ENCODE assay signal across 19 cellular contexts in the genomic region with DNA sequence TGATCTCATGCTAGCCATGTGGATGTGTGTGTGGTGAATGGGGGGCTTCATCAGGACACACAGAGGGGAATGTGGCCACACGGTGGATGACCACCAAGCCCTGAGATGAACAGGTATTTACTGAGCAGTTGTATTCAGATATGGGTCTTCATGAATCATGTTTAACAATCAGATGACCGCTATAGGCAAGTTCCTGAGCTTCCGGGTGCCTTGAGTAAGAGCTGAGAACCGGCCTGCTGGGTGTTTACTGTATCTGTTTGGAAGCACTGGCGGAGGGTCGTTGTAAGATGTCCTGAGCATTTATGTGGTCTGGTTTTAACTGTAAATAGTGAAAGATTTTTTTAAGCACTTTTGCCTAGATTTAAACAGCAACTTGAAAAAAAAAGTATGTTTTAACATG.
"Had no signal": no experiment of that assay in that cellular context is flagged by ENCODE, and none has a peak within 500 bp of the region (broad histone marks: within the 10 kb centered on the region; RNA-seq: fewer than 3 reads in every experiment).

No MANE protein-coding gene starts in this region.

- H2AFZ ChIP-seq: hepatocyte had no signal

- H3K4me2 ChIP-seq: hepatocyte had no signal

- H3K79me2 ChIP-seq: hepatocyte had no signal

- H3K9me3 ChIP-seq: neutrophil, psoas muscle, spleen, tibial artery had no signal

- H3K27me3 Mint-ChIP-seq: naive thymus-derived CD4-positive, alpha-beta T cell; stimulated activated memory B cell treated with anti-CD40 and anti-IgM and Interleukin-4, amounts not matched to agents 10 μg/mL and 1 μg/mL and 100 μg/mL, for 72 hours; stimulated activated naive CD8-positive, alpha-beta T cell treated with anti-CD3 and anti-CD28 coated beads, Interleukin-15, Interleukin-2, amounts not matched to agents 100 ng/mL and 50 ng/mL, for 24 hours had no signal

- H3K27ac ChIP-seq: coronary artery, hepatocyte, neutrophil, psoas muscle, spleen, tibial artery had no signal

- H3K4me3 Mint-ChIP-seq: naive thymus-derived CD4-positive, alpha-beta T cell; stimulated activated memory B cell treated with anti-CD40 and anti-IgM and Interleukin-4, amounts not matched to agents 10 μg/mL and 1 μg/mL and 100 μg/mL, for 72 hours; stimulated activated naive CD8-positive, alpha-beta T cell treated with anti-CD3 and anti-CD28 coated beads, Interleukin-15, Interleukin-2, amounts not matched to agents 100 ng/mL and 50 ng/mL, for 24 hours had no signal

- H3K27me3 ChIP-seq: hepatocyte, neutrophil, spleen, tibial artery had no signal

- H3K4me1 ChIP-seq: psoas muscle, spleen, tibial artery had no signal

- H3K4me3 ChIP-seq: coronary artery, hepatocyte, lung, psoas muscle, spleen, tibial artery had no signal

- H3K4me1 Mint-ChIP-seq: stimulated activated memory B cell treated with anti-CD40 and anti-IgM and Interleukin-4, amounts not matched to agents 10 μg/mL and 1 μg/mL and 100 μg/mL, for 72 hours had no signal

- H3K27ac Mint-ChIP-seq: stimulated activated memory B cell treated with anti-CD40 and anti-IgM and Interleukin-4, amounts not matched to agents 10 μg/mL and 1 μg/mL and 100 μg/mL, for 72 hours; stimulated activated naive CD8-positive, alpha-beta T cell treated with anti-CD3 and anti-CD28 coated beads, Interleukin-15, Interleukin-2, amounts not matched to agents 100 ng/mL and 50 ng/mL, for 24 hours had no signal

- H3K9me3 Mint-ChIP-seq: naive thymus-derived CD4-positive, alpha-beta T cell; stimulated activated memory B cell treated with anti-CD40 and anti-IgM and Interleukin-4, amounts not matched to agents 10 μg/mL and 1 μg/mL and 100 μg/mL, for 72 hours; stimulated activated naive CD8-positive, alpha-beta T cell treated with anti-CD3 and anti-CD28 coated beads, Interleukin-15, Interleukin-2, amounts not matched to agents 100 ng/mL and 50 ng/mL, for 24 hours had no signal

- DNase-seq: effector CD4-positive, alpha-beta T cell; foreskin melanocyte; left colon; left ventricle myocardium superior; mesendoderm; naive thymus-derived CD4-positive, alpha-beta T cell; psoas muscle; retina; spleen; stimulated activated CD4-positive, alpha-beta T cell treated with anti-CD3 and anti-CD28 coated beads, Interleukin-15, amount 100 ng/mL, for 24 hours; stimulated activated CD4-positive, alpha-beta T cell treated with anti-CD3 and anti-CD28 coated beads, Interleukin-1b, Interleukin-23, amount 100 ng/mL, for 48 hours; stimulated activated CD4-positive, alpha-beta T cell treated with anti-CD3 and anti-CD28 coated beads, Interleukin-4, amount 100 ng/mL, for 24 hours; tibial artery had no signal
